ENCODE assay signal across 8 cellular contexts in genomic region chr12:131511391-131511802, GRCh38.
DNase-seq lines count a peak whose midpoint lies in the region; ATAC-seq and TF ChIP-seq lines count a peak whose summit lies in the region.

No MANE protein-coding gene starts in this region.

- H3K4me1 Mint-ChIP-seq in Caco-2 (ENCODE audit: low read depth, unreplicated experiment): peaks cover 9% of the 10 kb centered on the region

- peaks cover 8% of the 10 kb centered on the region for H3K27me3 Mint-ChIP-seq in Caco-2 (ENCODE audit: insufficient read depth, unreplicated experiment)

- intact Hi-C loops in Caco-2 (cut with micrococcal nuclease; ENCODE audit: unreplicated experiment): no loop called here
- intact Hi-C loops in aorta (cut with DNase I): no loop called here

- 43 to 44% methylated on average over 7 of the region's 7 CpGs for WGBS in aorta, 2 donors

- no peaks in the 10 kb centered on the region for H3K36me3 Mint-ChIP-seq in Caco-2 (ENCODE audit: insufficient read depth, unreplicated experiment)

- H3K27ac Mint-ChIP-seq in Caco-2 (ENCODE audit: unreplicated experiment): no peak overlapping the region

- peak; percentile 42 for DNase-seq in 8988T
- DNase-seq in SIG-M5 (lab: John Stamatoyannopoulos, UW): peak; percentile 6
- DNase-seq in activated naive CD8-positive, alpha-beta T cell treated with anti-CD3 and anti-CD28 coated beads, Interleukin-2, amount 50 U/mL, for 16 hours (ENCODE audit: low read depth, low spot score): peak; percentile 26
- peak; percentile 16 for DNase-seq in renal cortical epithelial cell (ENCODE audit: low read depth)
- DNase-seq in Caco-2: no peak
- DNase-seq in aorta: no peak

- H3K27me3 ChIP-seq in Caco-2 (replicated peaks; ENCODE audit: control insufficient read depth, insufficient read depth, low read length): no peaks in the 10 kb centered on the region
- H3K27me3 ChIP-seq in aorta (ENCODE audit: control insufficient read depth in 1 of 2, insufficient read depth in 2 of 2, low read length in 1 of 2): no peaks in the 10 kb centered on the region

- POLR2A ChIA-PET in Caco-2 (lab: Charles Lee): no interaction called here

- H3K9me3 Mint-ChIP-seq in Caco-2 (ENCODE audit: unreplicated experiment): no peaks in the 10 kb centered on the region

- ATAC-seq in GM18909 (IDR thresholded peaks at IDR 0.05; ENCODE audit: poor library complexity, unreplicated experiment): peak; percentile 98
- peak; percentile 95 for ATAC-seq in HG03064 (IDR thresholded peaks at IDR 0.05; ENCODE audit: low read depth, unreplicated experiment)
- no peak for ATAC-seq in aorta (ENCODE audit: low FRiP score)

- CTCF ChIA-PET in Caco-2 (lab: Charles Lee): no interaction called here

- no TSS peak for BruUV-seq in Caco-2 (replicated peaks; lab: Mats Ljungman, UMichigan)

- no peak overlapping the region for H3K4me3 Mint-ChIP-seq in Caco-2 (ENCODE audit: unreplicated experiment)

- H3K36me3 ChIP-seq in Caco-2 (ENCODE audit: control insufficient read depth, insufficient read depth, low read length) (no peaks in the 10 kb centered on the region), aorta (ENCODE audit: control insufficient read depth in 1 of 2, insufficient read depth in 2 of 2, low read length in 1 of 2) (no peaks in the 10 kb centered on the region)

- H3K4me1 ChIP-seq in Caco-2 (no peaks in the 10 kb centered on the region), aorta (ENCODE audit: control insufficient read depth in 1 of 2, insufficient read depth in 2 of 2, low read length in 2 of 2) (no peaks in the 10 kb centered on the region)

- TF ChIP-seq CTCF in Caco-2 (IDR thresholded peaks at IDR 0.05; ENCODE audit: insufficient read depth in 1 of 2, low read depth in 1 of 2, low read length in 1 of 2, severe bottlenecking in 1 of 2, unreplicated experiment in 1 of 2): no peak

- no peaks in the 10 kb centered on the region for H3K9me3 ChIP-seq in Caco-2
- peaks cover 3% of the 10 kb centered on the region for H3K9me3 ChIP-seq in aorta (ENCODE audit: control insufficient read depth, low read length)

- no peak overlapping the region for H3K4me3 ChIP-seq in Caco-2 (ENCODE audit: low read depth, low read length)
- no peak overlapping the region for H3K4me3 ChIP-seq in aorta (ENCODE audit: low read length in 2 of 2)

- H3K27ac ChIP-seq in aorta (ENCODE audit: low read depth in 1 of 2, low read length in 2 of 2): no peak overlapping the region

Comparison
In these comparisons a context has a peak if more than half of its experiments do, and no peak if none do; other contexts are left out.
1. DNase-seq: peak in 8988T (single experiment), SIG-M5 (single experiment), activated naive CD8-positive, alpha-beta T cell treated with anti-CD3 and anti-CD28 coated beads, Interleukin-2, amount 50 U/mL, for 16 hours (single experiment) and renal cortical epithelial cell (single experiment); none in Caco-2 (0 of 2) and aorta (0 of 2).